Comparison of ENCODE assay signal across 24 cellular contexts in the genomic region with DNA sequence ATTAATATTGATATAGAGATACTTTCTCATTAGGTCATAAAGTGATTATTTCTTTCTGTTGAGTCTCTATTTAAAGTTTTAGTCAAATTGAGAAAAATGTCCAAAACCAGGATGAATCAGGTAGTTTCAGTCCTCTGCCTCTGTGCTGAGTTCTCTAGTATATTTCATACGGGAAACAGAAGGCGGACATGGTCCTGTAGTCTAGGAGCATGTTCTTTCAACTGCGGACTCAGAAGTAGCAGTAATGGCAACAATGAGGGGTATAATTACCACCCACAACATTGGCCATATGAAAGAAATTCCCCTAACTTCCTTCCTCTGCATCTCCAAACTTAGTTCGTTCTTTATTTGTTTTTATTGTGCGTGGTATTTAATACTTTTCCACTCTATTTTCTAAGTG. TPM values are rescaled to one million over a fixed set of nuclear protein-coding genes. Genes with fewer than 3 reads are reported as not detected.
DNase-seq lines count a peak whose midpoint lies in the region; ATAC-seq, FAIRE-seq and TF ChIP-seq lines count a peak whose summit lies in the region.
"Had no signal": no experiment of that assay in that cellular context is flagged by ENCODE, and none has a peak within 500 bp of the region (broad histone marks: within the 10 kb centered on the region; RNA-seq: fewer than 3 reads in every experiment).

No MANE protein-coding gene starts in this region.

- H3K36me3 ChIP-seq in HCT116 (ENCODE audit: control insufficient read depth in 1 of 2, insufficient read depth in 2 of 2, low read length in 2 of 2) (no peaks in the 10 kb centered on the region), Karpas-422 (ENCODE audit: insufficient read depth, low read length) (no peaks in the 10 kb centered on the region), GM12878 (ENCODE audit: control insufficient read depth in 2 of 2, insufficient read depth in 2 of 2, low read length in 1 of 2) (no peaks in the 10 kb centered on the region), HAP-1 (replicated peaks) (no peaks in the 10 kb centered on the region)
- no peaks in the 10 kb centered on the region for H3K36me3 ChIP-seq in CD8-positive, alpha-beta memory T cell (ENCODE audit: insufficient read depth, low read length)
- H3K36me3 ChIP-seq: BE2C; BLaER1 treated with 17β-estradiol and CSF1 and Interleukin-3, amounts not matched to agents 10 nM and 100 nM had no signal

- TF ChIP-seq POLR2A in HCT116 (IDR thresholded peaks at IDR 0.05; ENCODE audit: borderline replicate concordance, extremely low read depth, insufficient read depth, insufficient read length) (no peak), GM12878 (IDR thresholded peaks at IDR 0.05; ENCODE audit: low read depth, low read length) (no peak)

- H3K27me3 Mint-ChIP-seq in CD8-positive, alpha-beta memory T cell, result peaks cover 6 to 59% of the 10 kb centered on the region in 2 donors

- TF ChIP-seq CTCF in HCT116 (IDR thresholded peaks at IDR 0.05 in 2 of 3, conservative IDR thresholded peaks at IDR 0.05 in 1 of 3; ENCODE audit: borderline replicate concordance in 1 of 3, insufficient read depth in 1 of 3, low read depth in 2 of 3, low read length in 2 of 3) (no peak), GM12878 (IDR thresholded peaks at IDR 0.05 in 2 of 3, conservative IDR thresholded peaks at IDR 0.05 in 1 of 3; ENCODE audit: control insufficient read depth in 2 of 3, extremely low read depth in 1 of 3, insufficient read depth in 1 of 3, low read depth in 3 of 3, low read length in 3 of 3) (no peak)

- no peak for TF ChIP-seq EP300 in GM12878 (IDR thresholded peaks at IDR 0.05; ENCODE audit: borderline replicate concordance in 1 of 2, control insufficient read depth in 1 of 2, low read depth in 2 of 2, low read length in 2 of 2)

- POLR2A ChIA-PET in HCT116 (lab: Charles Lee), result no interaction called here
- POLR2A ChIA-PET in GM12878 (lab: Charles Lee), result no interaction called here
- POLR2A ChIA-PET in CD8-positive, alpha-beta memory T cell (lab: Charles Lee), result no interaction called here

- WGBS in GM12878 (ENCODE audit: insufficient coverage, insufficient replicate concordance, low lambda C conversion rate, missing lambda C conversion rate), result 37% methylated on average over 5 of the region's 5 CpGs

- H3K4me1 Mint-ChIP-seq in CD8-positive, alpha-beta memory T cell, result no peaks in the 10 kb centered on the region
- H3K4me1 Mint-ChIP-seq: CD14-positive monocyte had no signal

- no peaks in the 10 kb centered on the region for H3K36me3 Mint-ChIP-seq in CD8-positive, alpha-beta memory T cell
- H3K36me3 Mint-ChIP-seq: CD14-positive monocyte had no signal

- no peak overlapping the region for H2AFZ ChIP-seq in HCT116 (ENCODE audit: low read depth, low read length, poor library complexity, severe bottlenecking)
- no peak overlapping the region for H2AFZ ChIP-seq in Karpas-422 (ENCODE audit: low read length)
- no peak overlapping the region for H2AFZ ChIP-seq in GM12878 (ENCODE audit: control insufficient read depth, low read depth, low read length)

- FAIRE-seq in GM12878 (lab: Jason Lieb, UNC), result no peak
- FAIRE-seq: A549, GM18507 had no signal

- H3K4me3 ChIP-seq in HCT116 (replicated peaks in 1 of 2; ENCODE audit: low read depth in 1 of 2, low read length in 2 of 2), result no peak overlapping the region
- no peak overlapping the region for H3K4me3 ChIP-seq in Karpas-422 (ENCODE audit: low read length)
- H3K4me3 ChIP-seq in GM12878, result no peak overlapping the region
- H3K4me3 ChIP-seq in HAP-1, result no peak overlapping the region
- H3K4me3 ChIP-seq in CD8-positive, alpha-beta memory T cell (ENCODE audit: low read length), result no peak overlapping the region
- H3K4me3 ChIP-seq: A549; BLaER1 treated with 17β-estradiol and CSF1 and Interleukin-3, amounts not matched to agents 10 nM and 100 nM; GM23338 had no signal

- RAD21 ChIA-PET in HCT116 (lab: Charles Lee; ENCODE audit: low non-redundant PET in 1 of 2, low total read pairs in 2 of 2, uncharacterized antibody in 2 of 2, unreplicated experiment in 2 of 2) (no interaction called here), GM12878 (lab: Charles Lee; ENCODE audit: unreplicated experiment) (no interaction called here)

- BruUV-seq in HCT116 (replicated peaks; lab: Mats Ljungman, UMichigan) (no TSS peak), GM12878 (replicated peaks; lab: Mats Ljungman, UMichigan) (no TSS peak)

- H4K20me1 ChIP-seq in HCT116 (ENCODE audit: insufficient read depth), result no peaks in the 10 kb centered on the region
- H4K20me1 ChIP-seq in Karpas-422 (ENCODE audit: insufficient read depth, low read depth, low read length), result no peaks in the 10 kb centered on the region
- H4K20me1 ChIP-seq in GM12878 (ENCODE audit: control insufficient read depth, insufficient read depth), result no peaks in the 10 kb centered on the region
- H4K20me1 ChIP-seq: BLaER1 treated with 17β-estradiol and CSF1 and Interleukin-3, amounts not matched to agents 10 nM and 100 nM had no signal

- ATAC-seq in HCT116, result no peak
- no peak for ATAC-seq in GM12878
- ATAC-seq in HG03025 (IDR thresholded peaks at IDR 0.05; ENCODE audit: low FRiP score, unreplicated experiment), result no peak
- ATAC-seq in HG02973 (IDR thresholded peaks at IDR 0.05; ENCODE audit: unreplicated experiment), result no peak
- ATAC-seq: A549, GM23338 had no signal

- H3K79me2 ChIP-seq in HCT116 (ENCODE audit: insufficient read depth, low read length) (no peaks in the 10 kb centered on the region), Karpas-422 (ENCODE audit: low read length) (no peaks in the 10 kb centered on the region), GM12878 (ENCODE audit: control insufficient read depth, insufficient read depth, low read length) (no peaks in the 10 kb centered on the region)

- H3K9ac ChIP-seq in HCT116 (ENCODE audit: low read length), result no peak overlapping the region
- H3K9ac ChIP-seq in Karpas-422 (ENCODE audit: low read length), result no peak overlapping the region
- no peak overlapping the region for H3K9ac ChIP-seq in GM12878 (ENCODE audit: control insufficient read depth, insufficient read depth, low read length)
- H3K9ac ChIP-seq: BLaER1 treated with 17β-estradiol and CSF1 and Interleukin-3, amounts not matched to agents 10 nM and 100 nM had no signal

- H3K9me3 Mint-ChIP-seq in CD8-positive, alpha-beta memory T cell, result peaks cover 0 to 2% (median 0%) of the 10 kb centered on the region in 5 donors
- H3K9me3 Mint-ChIP-seq: CD4-positive, alpha-beta T cell; GM23338 had no signal

- intact Hi-C loops in HCT116 (cut with micrococcal nuclease), result no loop called here
- intact Hi-C loops in GM12878 (cut with micrococcal nuclease; ENCODE audit: unreplicated experiment), result no loop called here

- SMC1A ChIA-PET in GM12878 (lab: Charles Lee; ENCODE audit: uncharacterized antibody, unreplicated experiment), result no interaction called here

- peaks cover 35 to 55% of the 10 kb centered on the region in 2 experiments for H3K4me1 ChIP-seq in HCT116 (ENCODE audit: control insufficient read depth in 1 of 2, insufficient read depth in 2 of 2, low read length in 2 of 2)
- H3K4me1 ChIP-seq in Karpas-422 (ENCODE audit: low read length), result no peaks in the 10 kb centered on the region
- H3K4me1 ChIP-seq in GM12878 (ENCODE audit: control insufficient read depth, insufficient read depth, low read length), result no peaks in the 10 kb centered on the region
- H3K4me1 ChIP-seq in HAP-1, result peaks cover 10% of the 10 kb centered on the region
- no peaks in the 10 kb centered on the region for H3K4me1 ChIP-seq in CD8-positive, alpha-beta memory T cell (ENCODE audit: insufficient read depth, low read length)
- H3K4me1 ChIP-seq: BE2C had no signal

- TF ChIP-seq RAD21 in HCT116 (IDR thresholded peaks at IDR 0.05; ENCODE audit: low read depth) (no peak), GM12878 (IDR thresholded peaks at IDR 0.05; ENCODE audit: insufficient read depth, low read depth, low read length) (no peak)

- H3K27me3 ChIP-seq in HCT116 (ENCODE audit: insufficient read depth, low read length) (no peaks in the 10 kb centered on the region), Karpas-422 (ENCODE audit: low read length) (no peaks in the 10 kb centered on the region), GM12878 (replicated peaks in 1 of 2; ENCODE audit: control insufficient read depth in 2 of 2, insufficient read depth in 2 of 2, low read length in 1 of 2) (no peaks in the 10 kb centered on the region; a peak in 2 of 4 replicates), HAP-1 (ENCODE audit: low read depth) (no peaks in the 10 kb centered on the region)
- no peaks in the 10 kb centered on the region for H3K27me3 ChIP-seq in CD8-positive, alpha-beta memory T cell (ENCODE audit: insufficient read depth, low read length, poor library complexity, severe bottlenecking)
- H3K27me3 ChIP-seq: BE2C; BLaER1 treated with 17β-estradiol and CSF1 and Interleukin-3, amounts not matched to agents 10 nM and 100 nM had no signal

- in situ Hi-C loops in GM12878 (cut with MboI) (no loop called here), HAP-1 (cut with MboI; ENCODE audit: low sequenced_read_pairs) (no loop called here)

- CTCF ChIA-PET in HCT116 (lab: Charles Lee), result no interaction called here
- CTCF ChIA-PET in GM12878 (lab: Yijun Ruan, JAX), result no interaction called here
- CTCF ChIA-PET in CD8-positive, alpha-beta memory T cell (lab: Charles Lee), result no interaction called here

- no peaks in the 10 kb centered on the region for H3K9me3 ChIP-seq in HCT116 (ENCODE audit: control insufficient read depth in 1 of 2, insufficient read depth in 1 of 2, low read depth in 1 of 2, low read length in 2 of 2)
- no peaks in the 10 kb centered on the region for H3K9me3 ChIP-seq in Karpas-422 (ENCODE audit: low read length)
- no peaks in the 10 kb centered on the region for H3K9me3 ChIP-seq in GM12878 (replicated peaks; ENCODE audit: control insufficient read depth, insufficient read depth, low read length)
- no peaks in the 10 kb centered on the region for H3K9me3 ChIP-seq in HAP-1
- no peaks in the 10 kb centered on the region for H3K9me3 ChIP-seq in CD8-positive, alpha-beta memory T cell (ENCODE audit: low read length)
- H3K9me3 ChIP-seq: A549; BE2C; BLaER1 treated with 17β-estradiol and CSF1 and Interleukin-3, amounts not matched to agents 10 nM and 100 nM had no signal

- DNase-seq in HCT116 (ENCODE audit: low read depth, low spot score) (no peak), Karpas-422 (peak; percentile 31), GM12878 (ENCODE audit: low read depth, low spot score) (no peak), HAP-1 (ENCODE audit: low spot score in 2 of 2) (no peak)
- no peak for DNase-seq in CD8-positive, alpha-beta memory T cell
- DNase-seq: 8988T; ACHN; AML-193; BE2C; Calu3; CD4-positive, alpha-beta T cell; COR-L47; DMS53; DMS79 treated with DMSO at 0.1 percent for 48 hours; HCEC 1CT had no signal

- no peak overlapping the region for H3K4me3 Mint-ChIP-seq in CD8-positive, alpha-beta memory T cell
- H3K4me3 Mint-ChIP-seq: CD14-positive monocyte; CD4-positive, alpha-beta T cell; GM23338 had no signal

- H3K4me2 ChIP-seq in HCT116 (ENCODE audit: low read length) (no peak overlapping the region), Karpas-422 (ENCODE audit: low read depth, low read length, poor library complexity, severe bottlenecking) (no peak overlapping the region), GM12878 (ENCODE audit: control insufficient read depth, insufficient read depth) (no peak overlapping the region)
- H3K4me2 ChIP-seq: A549; BLaER1 treated with 17β-estradiol and CSF1 and Interleukin-3, amounts not matched to agents 10 nM and 100 nM; GM23338 had no signal

- H3K27ac Mint-ChIP-seq in CD8-positive, alpha-beta memory T cell, result no peak overlapping the region
- H3K27ac Mint-ChIP-seq: CD14-positive monocyte; CD4-positive, alpha-beta T cell; GM23338 had no signal

- H3K27ac ChIP-seq in HCT116 (ENCODE audit: low read depth, low read length), result peak overlapping the region; percentile 8; the same call in 1 of the 2 replicates
- H3K27ac ChIP-seq in Karpas-422 (ENCODE audit: low read length), result no peak overlapping the region
- H3K27ac ChIP-seq in GM12878 (ENCODE audit: control insufficient read depth, insufficient read depth), result no peak overlapping the region
- no peak overlapping the region for H3K27ac ChIP-seq in CD8-positive, alpha-beta memory T cell (ENCODE audit: low read depth, low read length)
- H3K27ac ChIP-seq: A549; BLaER1 treated with 17β-estradiol and CSF1 and Interleukin-3, amounts not matched to agents 10 nM and 100 nM had no signal

- H3K9me2 ChIP-seq in HCT116 (ENCODE audit: insufficient read depth), result no peaks in the 10 kb centered on the region
- H3K9me2 ChIP-seq in Karpas-422 (replicated peaks; ENCODE audit: insufficient read depth, low read length), result no peaks in the 10 kb centered on the region

RNA-seq across cellular contexts. Expression of a gene that starts 50.1 kb away (rescaled TPM):
- total RNA-seq in HCT116 (2021; ENCODE audit: unreplicated experiment) (0.27 TPM), GM12878 (2014; rRNA removed) (not detected in 2 replicates), GM12878 (2014; rRNA removed; fragmentation: Illumina TruSeq; extraction: Trizol) (not detected in 2 replicates), GM12878 (2021) (not detected in 2 replicates)
- 0.36 and 0.41 TPM in 2 replicates for polyA plus RNA-seq in HCT116 (2012)
- not detected in 2 replicates for total RNA-seq in Karpas-422 (2014; rRNA removed; shearing (Covaris generic); ENCODE audit: low replicate concordance)
- not detected in 2 replicates for total RNA-seq in GM12878 (2013; cell fraction: nucleolus; rRNA removed)
- not detected for polyA plus RNA-seq in GM12878 (2011; ENCODE audit: low read depth)
- polyA plus RNA-seq in GM12878 (2011; rRNA removed) (not detected in 2 replicates), GM12878 (2014; fragmentation: Illumina TruSeq; extraction: Trizol) (0.01 TPM in 1 of 2 replicates, not detected in the other), GM12878 (2014; fragmentation: Nextera tagmentation; extraction: Ambion mirVana) (not detected), GM12878 (2014; rRNA removed) (not detected in 2 replicates), GM12878 (2016; fragmentation: Nextera tagmentation; extraction: Ambion mirVana) (not detected)
- 0.03 TPM in 1 of 2 replicates, not detected in the other for polyA plus RNA-seq in GM12878 (2011; cell fraction: cytosol; rRNA removed)
- 0.06 TPM in 1 of 2 replicates, not detected in the other for polyA plus RNA-seq in GM12878 (2011; cell fraction: nucleus; rRNA removed)
- polyA plus RNA-seq in GM12878 (2012), result 0.07 TPM in 1 of 2 replicates, not detected in the other
- 0.15 TPM in 1 of 2 replicates, not detected in the other for polyA minus RNA-seq in GM12878 (2011; rRNA and poly(A)+ RNA removed)
- not detected in 2 replicates for polyA minus RNA-seq in GM12878 (2011; cell fraction: cytosol; rRNA and poly(A)+ RNA removed)
- not detected in 2 replicates for polyA minus RNA-seq in GM12878 (2011; cell fraction: nucleus; rRNA and poly(A)+ RNA removed)
- total RNA-seq in CD8-positive, alpha-beta memory T cell, result not detected
- polyA plus RNA-seq in CD8-positive, alpha-beta memory T cell, result not detected
- total RNA-seq: Calu3; CD4-positive, alpha-beta T cell; Daoy; GM23338; H4 had no signal
- polyA plus RNA-seq: CD14-positive monocyte, GM23338 had no signal
